ENCODE assay signal across 18 cellular contexts in genomic region chr14:40221428-40221827, GRCh38.
DNase-seq lines count a peak whose midpoint lies in the region; ATAC-seq and TF ChIP-seq lines count a peak whose summit lies in the region.
"Had no signal": no experiment of that assay in that cellular context is flagged by ENCODE, and none has a peak within 500 bp of the region (broad histone marks: within the 10 kb centered on the region; RNA-seq: fewer than 3 reads in every experiment).

No MANE protein-coding gene starts in this region.

- no peak overlapping the region for H3K4me3 Mint-ChIP-seq in CD8-positive, alpha-beta memory T cell

- TF ChIP-seq CTCF in mammary epithelial cell (conservative IDR thresholded peaks at IDR 0.05 in 1 of 2, IDR thresholded peaks at IDR 0.05 in 1 of 2; ENCODE audit: extremely low read depth in 1 of 2, insufficient read depth in 1 of 2, low read depth in 1 of 2, low read length in 2 of 2) (no peak), OCI-LY7 (conservative IDR thresholded peaks at IDR 0.05; ENCODE audit: low read length) (no peak)

- no peak overlapping the region for H2AFZ ChIP-seq in mammary epithelial cell (ENCODE audit: low read depth, low read length)
- H2AFZ ChIP-seq in OCI-LY7 (ENCODE audit: low read length) = peak overlapping the region; percentile 49; the same call in 1 of the 2 replicates

- no peaks in the 10 kb centered on the region for H3K36me3 Mint-ChIP-seq in CD8-positive, alpha-beta memory T cell

- H3K9me3 ChIP-seq in mammary epithelial cell (replicated peaks; ENCODE audit: insufficient read depth, low read length) (peaks cover 17% of the 10 kb centered on the region), OCI-LY7 (ENCODE audit: low read length) (peaks cover 40% of the 10 kb centered on the region; the same call in 1 of the 2 replicates)
- H3K9me3 ChIP-seq in CD8-positive, alpha-beta memory T cell (ENCODE audit: low read length) = no peaks in the 10 kb centered on the region
- H3K9me3 ChIP-seq: A549 had no signal

- BruUV-seq in mammary epithelial cell (replicated peaks; lab: Mats Ljungman, UMichigan) = no TSS peak
- BruUV-seq in OCI-LY7 (replicated peaks; lab: Mats Ljungman, UMichigan) = no TSS peak

- H3K9me3 Mint-ChIP-seq in CD8-positive, alpha-beta memory T cell = peaks cover 0 to 5% (median under 1%) of the 10 kb centered on the region in 5 donors

- dilution Hi-C loops in mammary epithelial cell (cut with HindIII; ENCODE audit: low sequenced_read_pairs) = no loop called here

- H3K36me3 ChIP-seq in mammary epithelial cell (ENCODE audit: insufficient read depth, low read length) (no peaks in the 10 kb centered on the region), OCI-LY7 (ENCODE audit: insufficient read depth, low read length) (peaks cover 37% of the 10 kb centered on the region)
- no peaks in the 10 kb centered on the region for H3K36me3 ChIP-seq in CD8-positive, alpha-beta memory T cell (ENCODE audit: insufficient read depth, low read length)

- intact Hi-C loops in mammary epithelial cell (cut with micrococcal nuclease) = no loop called here
- intact Hi-C loops in OCI-LY7 (cut with micrococcal nuclease; ENCODE audit: unreplicated experiment) = no loop called here

- no peaks in the 10 kb centered on the region for H3K4me1 Mint-ChIP-seq in CD8-positive, alpha-beta memory T cell

- H3K27ac Mint-ChIP-seq in CD8-positive, alpha-beta memory T cell = no peak overlapping the region

- H3K9ac ChIP-seq in mammary epithelial cell (ENCODE audit: insufficient read depth, low read length) = no peak overlapping the region

- H3K4me3 ChIP-seq in mammary epithelial cell (replicated peaks in 1 of 3; ENCODE audit: insufficient read depth in 1 of 3, low read depth in 2 of 3, low read length in 3 of 3) (no peak overlapping the region), OCI-LY7 (ENCODE audit: low read depth, low read length, poor library complexity, severe bottlenecking) (no peak overlapping the region)
- no peak overlapping the region for H3K4me3 ChIP-seq in CD8-positive, alpha-beta memory T cell (ENCODE audit: low read length)
- H3K4me3 ChIP-seq: A549, K562 had no signal

- DNase-seq in NCI-H1417 (lab: John Stamatoyannopoulos, UW) = peak in 2 of 3 experiments; percentile 8 to 73
- DNase-seq in NCI-H1417 treated with DMSO at 0.1 percent for 48 hours (lab: John Stamatoyannopoulos, UW) = no peak
- DNase-seq in T47D (ENCODE audit: low read depth in 1 of 2, low spot score in 1 of 2) = peak; percentile 30 to 98
- no peak for DNase-seq in mammary epithelial cell
- DNase-seq in OCI-LY7 (ENCODE audit: low spot score) = no peak
- no peak for DNase-seq in GM19240 (ENCODE audit: insufficient read length, low spot score)
- DNase-seq in CD8-positive, alpha-beta memory T cell = no peak
- DNase-seq: COR-L47, DND-41, GF-D8, NCI-H2171, NCI-H526 treated with DMSO at 0.1 percent for 48 hours, SHP77, T-helper 2 cell had no signal

- CTCF ChIA-PET in mammary epithelial cell (lab: Charles Lee; ENCODE audit: low non-redundant PET) = no interaction called here
- CTCF ChIA-PET in OCI-LY7 (lab: Charles Lee; ENCODE audit: unreplicated experiment) = no interaction called here
- CTCF ChIA-PET in CD8-positive, alpha-beta memory T cell (lab: Charles Lee) = no interaction called here

- H3K79me2 ChIP-seq in mammary epithelial cell (ENCODE audit: insufficient read depth, low read length) (no peaks in the 10 kb centered on the region), OCI-LY7 (ENCODE audit: insufficient read depth, low read depth, low read length) (no peaks in the 10 kb centered on the region)

- peaks cover 0 to 1% of the 10 kb centered on the region in 2 donors for H3K27me3 Mint-ChIP-seq in CD8-positive, alpha-beta memory T cell

- H4K20me1 ChIP-seq in mammary epithelial cell (ENCODE audit: insufficient read depth, low read length) (no peaks in the 10 kb centered on the region), OCI-LY7 (ENCODE audit: insufficient read depth, low read length) (no peaks in the 10 kb centered on the region)

- POLR2A ChIA-PET in OCI-LY7 (lab: Charles Lee) = no interaction called here
- POLR2A ChIA-PET in CD8-positive, alpha-beta memory T cell (lab: Charles Lee) = no interaction called here

- H3K4me1 ChIP-seq in mammary epithelial cell (ENCODE audit: insufficient read depth, low read length) (no peaks in the 10 kb centered on the region), OCI-LY7 (ENCODE audit: insufficient read depth, low read length, poor library complexity, severe bottlenecking) (peaks cover 44% of the 10 kb centered on the region)
- H3K4me1 ChIP-seq in CD8-positive, alpha-beta memory T cell (ENCODE audit: insufficient read depth, low read length) = no peaks in the 10 kb centered on the region
- H3K4me1 ChIP-seq: A549 had no signal

- no peaks in the 10 kb centered on the region for H3K27me3 ChIP-seq in mammary epithelial cell (ENCODE audit: insufficient read depth, low read length)
- H3K27me3 ChIP-seq in CD8-positive, alpha-beta memory T cell (ENCODE audit: insufficient read depth, low read length, poor library complexity, severe bottlenecking) = no peaks in the 10 kb centered on the region

- no peak for ATAC-seq in GM21528 (IDR thresholded peaks at IDR 0.05; ENCODE audit: low FRiP score, unreplicated experiment)
- ATAC-seq: A549, K562 had no signal

- H3K27ac ChIP-seq in mammary epithelial cell (ENCODE audit: insufficient read depth, low read depth, low read length) = no peak overlapping the region
- H3K27ac ChIP-seq in OCI-LY7 (ENCODE audit: low read depth, low read length, poor library complexity, severe bottlenecking) = no peak overlapping the region
- H3K27ac ChIP-seq in CD8-positive, alpha-beta memory T cell (ENCODE audit: low read depth, low read length) = no peak overlapping the region
- H3K27ac ChIP-seq: A549, C4-2B had no signal

- in situ Hi-C loops in T47D (cut with HindIII; ENCODE audit: low pct_unique_long_range_greater_than_20kb, low sequenced_read_pairs) = no loop called here
- in situ Hi-C loops in mammary epithelial cell (cut with MboI; ENCODE audit: low sequenced_read_pairs in 2 of 2) = no loop called here

- H3K4me2 ChIP-seq in mammary epithelial cell (ENCODE audit: insufficient read depth, low read depth, low read length) = no peak overlapping the region
- H3K4me2 ChIP-seq in OCI-LY7 (ENCODE audit: low read length) = no peak overlapping the region
- H3K4me2 ChIP-seq: A549 had no signal

- H3K9me2 ChIP-seq in OCI-LY7 (ENCODE audit: insufficient read depth, low read length) = no peaks in the 10 kb centered on the region

Comparison
In these comparisons a context has a peak if more than half of its experiments do, and no peak if none do; other contexts are left out.
1. DNase-seq: peak in NCI-H1417 (2 of 3) and T47D (2 of 2); none in NCI-H1417 treated with DMSO at 0.1 percent for 48 hours (single experiment), mammary epithelial cell (single experiment), OCI-LY7 (single experiment), GM19240 (single experiment) and CD8-positive, alpha-beta memory T cell (0 of 5).